Comparison of ENCODE assay signal across 8 cellular contexts in the genomic region with DNA sequence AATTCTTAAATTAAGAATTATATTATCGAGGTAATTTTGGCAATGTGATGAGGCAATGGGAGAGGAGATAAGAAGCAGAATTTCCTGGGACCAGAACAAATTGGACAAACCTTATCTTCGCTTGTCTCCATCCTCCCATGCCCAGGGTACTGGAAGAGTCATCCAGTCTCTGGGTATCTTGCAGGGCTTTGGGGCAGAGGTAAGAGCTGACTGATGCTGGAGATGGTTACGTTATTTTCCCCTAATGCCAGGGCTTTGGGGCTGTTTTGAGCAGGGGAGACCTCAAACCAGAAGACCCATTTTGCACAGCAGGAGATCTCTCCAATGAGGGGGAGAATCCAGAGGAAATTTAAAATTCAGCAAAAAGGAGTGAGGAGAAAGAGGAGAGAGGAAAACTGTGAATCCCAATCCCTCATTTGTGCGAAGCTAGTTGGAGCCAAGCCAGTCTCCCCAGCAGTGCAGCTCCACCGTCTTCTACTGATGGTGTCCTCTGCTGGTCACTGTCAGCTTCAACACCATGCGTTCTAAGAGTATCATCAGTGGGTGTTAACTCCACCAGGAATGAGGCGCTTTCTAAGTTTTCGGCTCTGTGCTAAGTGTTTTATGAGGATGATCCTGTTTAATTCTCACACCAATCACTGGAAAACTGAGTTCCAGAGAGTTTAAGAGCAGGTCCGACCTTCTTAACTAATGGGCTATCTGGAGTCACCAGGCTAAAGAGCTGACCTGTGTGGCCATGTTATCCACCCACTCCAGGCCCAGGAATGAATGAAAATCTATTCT.
A peak's percentile ranks its signal among the peaks of the same experiment; 100 is the strongest.
DNase-seq lines count a peak whose midpoint lies in the region; ATAC-seq and TF ChIP-seq lines count a peak whose summit lies in the region.

No MANE protein-coding gene starts in this region.

- no peak overlapping the region for H3K27ac Mint-ChIP-seq in memory B cell

- H3K27ac ChIP-seq in effector memory CD4-positive, alpha-beta T cell (ENCODE audit: insufficient read depth, low read length, poor library complexity, severe bottlenecking): no peak overlapping the region

- no peak overlapping the region for H3K4me3 ChIP-seq in effector memory CD4-positive, alpha-beta T cell (ENCODE audit: insufficient read depth, low read depth, low read length, poor library complexity, severe bottlenecking)

- peak; percentile 66 for ATAC-seq in HG03045 (IDR thresholded peaks at IDR 0.05; ENCODE audit: unreplicated experiment)
- ATAC-seq in memory B cell (ENCODE audit: low read depth): peak; percentile 77
- no peak for ATAC-seq in HG02870 (IDR thresholded peaks at IDR 0.05; ENCODE audit: unreplicated experiment)

- DNase-seq in GM10266 (ENCODE audit: extremely low spot score) (peak; percentile 72), NCI-H345 (lab: John Stamatoyannopoulos, UW) (peak; percentile 34), memory B cell (ENCODE audit: low spot score in 2 of 2) (peak in 1 of 2 donors; percentile 43)
- DNase-seq in activated CD4-positive, alpha-beta T cell treated with anti-CD3 and anti-CD28 coated beads, Interleukin-2, amount 50 U/mL, for 48 hours: peak; percentile 56 to 66
- DNase-seq in effector memory CD4-positive, alpha-beta T cell: peak in 2 of 3 donors; percentile 4 to 18
- DNase-seq in stimulated activated CD8-positive, alpha-beta memory T cell treated with anti-CD3 and anti-CD28 coated beads, Interleukin-4, amount 100 ng/mL, for 24 hours (ENCODE audit: low read depth): peak; percentile 14

- H3K4me1 ChIP-seq in effector memory CD4-positive, alpha-beta T cell (ENCODE audit: control insufficient read depth, insufficient read depth, low read length, poor library complexity, severe bottlenecking): no peaks in the 10 kb centered on the region

- H3K9me3 Mint-ChIP-seq in memory B cell: peaks cover 1% of the 10 kb centered on the region

- no peaks in the 10 kb centered on the region for H3K27me3 ChIP-seq in effector memory CD4-positive, alpha-beta T cell (replicated peaks; ENCODE audit: control insufficient read depth, insufficient read depth, low read length, poor library complexity, severe bottlenecking)

- H3K36me3 Mint-ChIP-seq in memory B cell: peaks cover 2% of the 10 kb centered on the region

- no peaks in the 10 kb centered on the region for H3K9me3 ChIP-seq in effector memory CD4-positive, alpha-beta T cell (ENCODE audit: control insufficient read depth, low read length)

- no peak overlapping the region for H3K4me3 Mint-ChIP-seq in memory B cell

- peaks cover 11% of the 10 kb centered on the region for H3K27me3 Mint-ChIP-seq in memory B cell

- no peaks in the 10 kb centered on the region for H3K36me3 ChIP-seq in effector memory CD4-positive, alpha-beta T cell (ENCODE audit: control insufficient read depth, insufficient read depth, low read length)

- TF ChIP-seq CTCF in GM10266 (IDR thresholded peaks at IDR 0.05; ENCODE audit: control insufficient read depth, insufficient read depth, low read depth, missing control alignments): peak; percentile 90

- H3K4me1 Mint-ChIP-seq in memory B cell: no peaks in the 10 kb centered on the region
